In genomic region chr1:33055210-33055991, GRCh38 we compare ENCODE assay signal across 8 cellular contexts. TPM values are rescaled to one million over a fixed set of nuclear protein-coding genes. Genes with fewer than 3 reads are reported as not detected.
DNase-seq lines count a peak whose midpoint lies in the region; ATAC-seq and TF ChIP-seq lines count a peak whose summit lies in the region.

No MANE protein-coding gene starts in this region.

- no peak overlapping the region for H3K9ac ChIP-seq in KMS-11

- H4K20me1 ChIP-seq in KMS-11 (ENCODE audit: insufficient read depth), result no peaks in the 10 kb centered on the region

- ATAC-seq in GM21526 (IDR thresholded peaks at IDR 0.05; ENCODE audit: low FRiP score, unreplicated experiment) (no peak), HG02973 (IDR thresholded peaks at IDR 0.05; ENCODE audit: unreplicated experiment) (no peak)

- no peaks in the 10 kb centered on the region for H3K27me3 Mint-ChIP-seq in progenitor cell of endocrine pancreas

- H3K27ac ChIP-seq in KMS-11 (no peak overlapping the region), ascending aorta (no peak overlapping the region), left ventricle myocardium inferior (replicated peaks) (peak overlapping the region; percentile 79)

- peak; percentile 78 for TF ChIP-seq CTCF in KMS-11 (conservative IDR thresholded peaks at IDR 0.05; ENCODE audit: low read depth, low read length)
- TF ChIP-seq CTCF in ascending aorta (IDR thresholded peaks at IDR 0.05), result peak; percentile 58 to 68 (median 64)
- TF ChIP-seq CTCF in left ventricle myocardium inferior (IDR thresholded peaks at IDR 0.05; ENCODE audit: borderline replicate concordance), result peak; percentile 80
- peak; percentile 75 for TF ChIP-seq CTCF in progenitor cell of endocrine pancreas (IDR thresholded peaks at IDR 0.05; ENCODE audit: unreplicated experiment)

- H3K4me1 Mint-ChIP-seq in progenitor cell of endocrine pancreas (ENCODE audit: low read depth), result no peaks in the 10 kb centered on the region

- H3K9me3 Mint-ChIP-seq in progenitor cell of endocrine pancreas (ENCODE audit: low read depth), result peaks cover 6% of the 10 kb centered on the region

- H3K79me2 ChIP-seq in KMS-11 (ENCODE audit: insufficient read depth, low read depth), result no peaks in the 10 kb centered on the region

- H3K9me3 ChIP-seq in ascending aorta (no peaks in the 10 kb centered on the region), left ventricle myocardium inferior (replicated peaks) (no peaks in the 10 kb centered on the region)

- H3K4me1 ChIP-seq in KMS-11 (ENCODE audit: low read depth, poor library complexity, severe bottlenecking) (peaks cover 10% of the 10 kb centered on the region), ascending aorta (peaks cover 0 to 1% of the 10 kb centered on the region in 2 donors), left ventricle myocardium inferior (peaks cover 15% of the 10 kb centered on the region)

- intact Hi-C loops in ascending aorta (cut with DNase I), result loop anchor here (5.0 kb wide), 1 partner anchor 123 kb away; no protein-coding TSS in a partner anchor
- intact Hi-C loops in left ventricle myocardium inferior (cut with micrococcal nuclease), result loop anchor here (10.0 kb wide), 1 partner anchor 121 kb away; no protein-coding TSS in a partner anchor

- H3K36me3 Mint-ChIP-seq in progenitor cell of endocrine pancreas (ENCODE audit: insufficient read depth), result peaks cover 1% of the 10 kb centered on the region

- no peak overlapping the region; the same call in 1 of the 2 replicates for H3K4me2 ChIP-seq in KMS-11

- H3K27me3 ChIP-seq in KMS-11 (ENCODE audit: insufficient read depth, low read depth) (no peaks in the 10 kb centered on the region), ascending aorta (no peaks in the 10 kb centered on the region), left ventricle myocardium inferior (ENCODE audit: low read depth) (no peaks in the 10 kb centered on the region)

- H3K4me3 Mint-ChIP-seq in progenitor cell of endocrine pancreas (ENCODE audit: low read depth), result no peak overlapping the region

- no peak overlapping the region for H2AFZ ChIP-seq in KMS-11 (ENCODE audit: low read depth)

- no peak overlapping the region for H3K27ac Mint-ChIP-seq in progenitor cell of endocrine pancreas

- H3K36me3 ChIP-seq in KMS-11 (ENCODE audit: insufficient read depth) (no peaks in the 10 kb centered on the region), ascending aorta (no peaks in the 10 kb centered on the region), left ventricle myocardium inferior (no peaks in the 10 kb centered on the region)

- DNase-seq in DMS79 (lab: John Stamatoyannopoulos, UW) (peak; percentile 27), RKO (ENCODE audit: low spot score) (peak; percentile 94), ascending aorta (ENCODE audit: low spot score in 2 of 2) (peak in 1 of 2 donors; percentile 76), left ventricle myocardium inferior (peak; percentile 87), progenitor cell of endocrine pancreas (ENCODE audit: low spot score, unreplicated experiment) (peak; percentile 27)

- H3K4me3 ChIP-seq in KMS-11 (IDR thresholded peaks at IDR 0.05; ENCODE audit: insufficient read depth, low read depth, low read length) (no peak overlapping the region), ascending aorta (no peak overlapping the region), left ventricle myocardium inferior (no peak overlapping the region)

RNA-seq across cellular contexts. Expression of gene AK2, which starts 18.7 kb away (rescaled TPM):
- total RNA-seq in ascending aorta (68.4 TPM), left ventricle myocardium inferior (121 TPM), progenitor cell of endocrine pancreas (115 and 116 TPM in 2 replicates)

RNA-seq across cellular contexts. Expression of gene AZIN2, which starts 25.6 kb away (rescaled TPM):
- total RNA-seq in ascending aorta, result 3.5 TPM
- 2.8 TPM for total RNA-seq in left ventricle myocardium inferior
- total RNA-seq in progenitor cell of endocrine pancreas, result 4.8 and 5.2 TPM in 2 replicates
